ENCODE assay signal across 5 cellular contexts in the genomic region with DNA sequence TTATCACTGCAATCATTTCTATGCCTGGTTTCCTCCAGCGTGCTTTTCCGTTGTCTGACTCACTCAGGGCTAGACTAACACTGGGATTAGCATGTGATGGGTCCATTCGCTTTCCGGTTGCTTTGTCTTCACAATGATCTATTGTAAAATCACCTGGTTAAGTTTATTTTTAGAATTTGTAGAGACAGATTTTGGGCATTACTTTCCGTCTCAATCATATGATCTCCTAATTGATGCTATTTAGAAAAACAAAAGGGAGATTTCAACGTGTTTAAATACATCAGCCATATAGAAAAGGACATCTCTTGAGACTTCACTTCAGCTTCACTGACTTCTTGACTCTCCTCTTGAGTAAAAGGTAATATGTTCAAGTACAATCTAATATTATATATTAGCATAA. TPM values are rescaled to one million over a fixed set of nuclear protein-coding genes. Genes with fewer than 3 reads are reported as not detected.
"Had no signal": no experiment of that assay in that cellular context is flagged by ENCODE, and none has a peak within 500 bp of the region (broad histone marks: within the 10 kb centered on the region; RNA-seq: fewer than 3 reads in every experiment).

A gene (plus strand): TSS at position 301 of the 400 bp plus-strand sequence. CDS start 2,639 bp downstream, outside the sequence.

RNA-seq across cellular contexts. Expression of the gene that starts here (rescaled TPM):
- total RNA-seq: GM23248, H9, HT-29, IMR-90, K562 had no signal
- polyA plus RNA-seq: GM23248, IMR-90, K562 had no signal
